In genomic region chr4:176959980-176960379, GRCh38 we compare ENCODE assay signal across 28 cellular contexts.
"Had no signal": no experiment of that assay in that cellular context is flagged by ENCODE, and none has a peak within 500 bp of the region (broad histone marks: within the 10 kb centered on the region; RNA-seq: fewer than 3 reads in every experiment).

No MANE protein-coding gene starts in this region.

- H3K4me1 ChIP-seq: heart left ventricle, parathyroid adenoma, psoas muscle, right lobe of liver, spleen, testis, tibial nerve, upper lobe of right lung, vagina had no signal

- H2AFZ ChIP-seq: parathyroid adenoma had no signal

- H3K4me3 ChIP-seq: heart left ventricle, lung, psoas muscle, right lobe of liver, spleen, testis, tibial nerve, upper lobe of right lung, vagina had no signal

- H3K4me3 Mint-ChIP-seq: endodermal cell; natural killer cell treated with Interleukin-12 subunit alpha and Interleukin-12 subunit beta and Interleukin-15 and Interleukin-18, amount 100 ng/mL, for 72 hours; stimulated activated memory B cell treated with anti-CD40 and anti-IgM and Interleukin-4, amounts not matched to agents 10 μg/mL and 1 μg/mL and 100 μg/mL, for 72 hours; stimulated activated naive CD8-positive, alpha-beta T cell treated with anti-CD3 and anti-CD28 coated beads, Interleukin-15, amount 100 ng/mL, for 72 hours had no signal

- ATAC-seq: heart left ventricle; left colon; left ventricle myocardium superior; natural killer cell treated with Interleukin-12 subunit alpha and Interleukin-12 subunit beta and Interleukin-15 and Interleukin-18, amount 100 ng/mL, for 72 hours; psoas muscle; right lobe of liver; stimulated activated memory B cell treated with anti-CD40 and anti-IgM and Interleukin-4, amounts not matched to agents 10 μg/mL and 1 μg/mL and 100 μg/mL, for 72 hours; stimulated activated naive CD8-positive, alpha-beta T cell treated with anti-CD3 and anti-CD28 coated beads, Interleukin-15, amount 100 ng/mL, for 72 hours; upper lobe of right lung had no signal

- H3K27me3 ChIP-seq: heart left ventricle, right lobe of liver, spleen, testis, tibial nerve, upper lobe of right lung, vagina had no signal

- H3K9me3 ChIP-seq: psoas muscle, right lobe of liver, testis, upper lobe of right lung, vagina had no signal

- FAIRE-seq: endothelial cell of umbilical vein had no signal

- H3K36me3 Mint-ChIP-seq: natural killer cell treated with Interleukin-12 subunit alpha and Interleukin-12 subunit beta and Interleukin-15 and Interleukin-18, amount 100 ng/mL, for 72 hours; stimulated activated memory B cell treated with anti-CD40 and anti-IgM and Interleukin-4, amounts not matched to agents 10 μg/mL and 1 μg/mL and 100 μg/mL, for 72 hours had no signal

- H3K36me3 ChIP-seq: heart left ventricle, right lobe of liver, spleen, tibial nerve, upper lobe of right lung, vagina had no signal

- H3K27me3 Mint-ChIP-seq: natural killer cell treated with Interleukin-12 subunit alpha and Interleukin-12 subunit beta and Interleukin-15 and Interleukin-18, amount 100 ng/mL, for 72 hours; stimulated activated memory B cell treated with anti-CD40 and anti-IgM and Interleukin-4, amounts not matched to agents 10 μg/mL and 1 μg/mL and 100 μg/mL, for 72 hours; stimulated activated naive CD8-positive, alpha-beta T cell treated with anti-CD3 and anti-CD28 coated beads, Interleukin-15, amount 100 ng/mL, for 72 hours had no signal

- H3K27ac ChIP-seq: heart left ventricle, parathyroid adenoma, psoas muscle, right lobe of liver, spleen, testis, tibial nerve, upper lobe of right lung, vagina had no signal

- H3K79me2 ChIP-seq: parathyroid adenoma had no signal

- H3K4me1 Mint-ChIP-seq: stimulated activated memory B cell treated with anti-CD40 and anti-IgM and Interleukin-4, amounts not matched to agents 10 μg/mL and 1 μg/mL and 100 μg/mL, for 72 hours; stimulated activated naive CD8-positive, alpha-beta T cell treated with anti-CD3 and anti-CD28 coated beads, Interleukin-15, amount 100 ng/mL, for 72 hours had no signal

- H3K27ac Mint-ChIP-seq: endodermal cell; natural killer cell treated with Interleukin-12 subunit alpha and Interleukin-12 subunit beta and Interleukin-15 and Interleukin-18, amount 100 ng/mL, for 72 hours; stimulated activated memory B cell treated with anti-CD40 and anti-IgM and Interleukin-4, amounts not matched to agents 10 μg/mL and 1 μg/mL and 100 μg/mL, for 72 hours; stimulated activated naive CD8-positive, alpha-beta T cell treated with anti-CD3 and anti-CD28 coated beads, Interleukin-15, amount 100 ng/mL, for 72 hours had no signal

- H3K9ac ChIP-seq: parathyroid adenoma had no signal

- DNase-seq: effector CD4-positive, alpha-beta T cell; endodermal cell; erythroblast; foreskin melanocyte; heart left ventricle; hippocampal formation; left colon; left ventricle myocardium superior; mesenchymal stem cell; midbrain; occipital lobe; psoas muscle; retina; right lobe of liver; spleen; stimulated activated CD4-positive, alpha-beta T cell treated with anti-CD3 and anti-CD28 coated beads, Interleukin-15, amount 100 ng/mL, for 24 hours; stimulated activated CD4-positive, alpha-beta T cell treated with anti-CD3 and anti-CD28 coated beads, Interleukin-1b, Interleukin-23, amount 100 ng/mL, for 48 hours; stimulated activated CD4-positive, alpha-beta T cell treated with anti-CD3 and anti-CD28 coated beads, Interleukin-4, amount 100 ng/mL, for 24 hours; stimulated activated naive CD8-positive, alpha-beta T cell treated with anti-CD3 and anti-CD28 coated beads, Interleukin-15, amount 100 ng/mL, for 72 hours; testis; upper lobe of right lung had no signal
